ENCODE assay signal across 16 cellular contexts in genomic region chr13:42720858-42721219, GRCh38.
DNase-seq lines count a peak whose midpoint lies in the region; ATAC-seq and TF ChIP-seq lines count a peak whose summit lies in the region.
"Had no signal": no experiment of that assay in that cellular context is flagged by ENCODE, and none has a peak within 500 bp of the region (broad histone marks: within the 10 kb centered on the region; RNA-seq: fewer than 3 reads in every experiment).

No MANE protein-coding gene starts in this region.

- TF ChIP-seq CTCF in AG04450 (IDR thresholded peaks at IDR 0.05; ENCODE audit: low read depth, low read length) (no peak), HEK293 (tag by site-specific recombination; IDR thresholded peaks at IDR 0.05) (no peak), WI38 (IDR thresholded peaks at IDR 0.05; ENCODE audit: low read depth, low read length) (no peak), foreskin keratinocyte (conservative IDR thresholded peaks at IDR 0.05) (no peak)

- no peaks in the 10 kb centered on the region for H3K36me3 ChIP-seq in HEK293 (ENCODE audit: control insufficient read depth in 2 of 2, insufficient read depth in 1 of 2, low read length in 2 of 2)
- H3K36me3 ChIP-seq: prostate gland, tibial artery had no signal

- DNase-seq in AG04450 (ENCODE audit: low read depth, low spot score) (no peak), foreskin keratinocyte (no peak), DMS 273 (lab: John Stamatoyannopoulos, UW; ENCODE audit: unreplicated experiment) (no peak)
- no peak for DNase-seq in stimulated activated CD4-positive, alpha-beta T cell treated with anti-CD3 and anti-CD28 coated beads, Interleukin-2, amount 100 ng/mL, for 48 hours
- DNase-seq: activated CD8-positive, alpha-beta memory T cell treated with anti-CD3 and anti-CD28 coated beads, Interleukin-2, amount 50 U/mL, for 48 hours; CD8-positive, alpha-beta T cell; midbrain; NCI-H1105; NCI-H2081 treated with DMSO at 0.1 percent for 48 hours; tibial artery had no signal

- no peak for ATAC-seq in foreskin keratinocyte
- no peak for ATAC-seq in GM18520 (IDR thresholded peaks at IDR 0.05; ENCODE audit: unreplicated experiment)
- no peak for ATAC-seq in GM18502 (IDR thresholded peaks at IDR 0.05; ENCODE audit: poor library complexity, unreplicated experiment)
- ATAC-seq: CD8-positive, alpha-beta T cell had no signal

- POLR2A ChIA-PET in AG04450 (lab: Yijun Ruan, JAX), result interaction anchor here (1.0 to 1.8 kb wide), 3 partner anchors 16 to 60 kb away, joined by 3 to 7 read pairs (median 5); partner anchors contain the start of gene FAM216B
- POLR2A ChIA-PET in HEK293 (lab: Yijun Ruan, JAX), result no interaction called here

- no peaks in the 10 kb centered on the region for H3K9me3 ChIP-seq in AG04450 (ENCODE audit: control insufficient read depth, insufficient read depth, low read length)
- H3K9me3 ChIP-seq in HEK293 (ENCODE audit: control insufficient read depth, insufficient read depth, low read depth, low read length), result no peaks in the 10 kb centered on the region
- H3K9me3 ChIP-seq: prostate gland, tibial artery had no signal

- H3K27ac ChIP-seq in AG04450 (ENCODE audit: low read depth, low read length) (peak overlapping the region; percentile 77), HEK293 (ENCODE audit: extremely low read depth, low read depth, low read length) (no peak overlapping the region), foreskin keratinocyte (peak overlapping the region; percentile 50)
- H3K27ac ChIP-seq: prostate gland, RWPE1, tibial artery had no signal

- H3K27me3 ChIP-seq in AG04450 (ENCODE audit: control insufficient read depth, insufficient read depth, low read length), result no peaks in the 10 kb centered on the region
- no peaks in the 10 kb centered on the region for H3K27me3 ChIP-seq in foreskin keratinocyte
- H3K27me3 ChIP-seq: tibial artery had no signal

- CTCF ChIA-PET in AG04450 (lab: Charles Lee) (interaction anchor here (0.8 to 1.8 kb wide), 2 partner anchors 19 to 125 kb away, joined by 3 to 4 read pairs; no protein-coding TSS in a partner anchor), HEK293 (lab: Yijun Ruan, JAX) (no interaction called here)

- peak overlapping the region; percentile 14; the same call in 1 of the 2 replicates for H3K4me3 ChIP-seq in AG04450 (ENCODE audit: low read depth, low read length)
- no peak overlapping the region for H3K4me3 ChIP-seq in HEK293 (ENCODE audit: low read depth, low read length)
- peak overlapping the region; percentile 35 for H3K4me3 ChIP-seq in WI38 (ENCODE audit: low read depth, low read length)
- H3K4me3 ChIP-seq: prostate gland, tibial artery had no signal

- H3K4me1 ChIP-seq in HEK293 (ENCODE audit: control insufficient read depth, insufficient read depth, low read length), result 0 out of 2 replicates have a peak, but pooled peaks cover 2% of the 10 kb centered on the region
- H3K4me1 ChIP-seq in foreskin keratinocyte, result peaks cover 7% of the 10 kb centered on the region
- H3K4me1 ChIP-seq: prostate gland, tibial artery had no signal

TF ChIP-seq in HEK293, 187 proteins besides CTCF, POLR2A, EP300 and RAD21:
- 0 out of 2 replicates have a peak, but pooled peaks have one; percentile 3 for TF ChIP-seq OSR2 (tag by site-specific recombination; IDR thresholded peaks at IDR 0.05)
- no peak for TF ChIP-seq ZNF510 (tag by site-specific recombination; IDR thresholded peaks at IDR 0.05; ENCODE audit: insufficient replicate concordance)
- no peak for TF ChIP-seq SCRT1 (tag by site-specific recombination; IDR thresholded peaks at IDR 0.05; ENCODE audit: borderline replicate concordance)
- no peak for TF ChIP-seq GLIS2 (tag by site-specific recombination; IDR thresholded peaks at IDR 0.05)
- TF ChIP-seq ZNF202 (tag by site-specific recombination; IDR thresholded peaks at IDR 0.05; ENCODE audit: borderline replicate concordance), result no peak
- TF ChIP-seq ZBTB11 (tag by site-specific recombination; conservative IDR thresholded peaks at IDR 0.05; ENCODE audit: low read depth), result no peak
- TF ChIP-seq ZNF184 (tag by site-specific recombination; IDR thresholded peaks at IDR 0.05), result no peak
